In the genomic region with DNA sequence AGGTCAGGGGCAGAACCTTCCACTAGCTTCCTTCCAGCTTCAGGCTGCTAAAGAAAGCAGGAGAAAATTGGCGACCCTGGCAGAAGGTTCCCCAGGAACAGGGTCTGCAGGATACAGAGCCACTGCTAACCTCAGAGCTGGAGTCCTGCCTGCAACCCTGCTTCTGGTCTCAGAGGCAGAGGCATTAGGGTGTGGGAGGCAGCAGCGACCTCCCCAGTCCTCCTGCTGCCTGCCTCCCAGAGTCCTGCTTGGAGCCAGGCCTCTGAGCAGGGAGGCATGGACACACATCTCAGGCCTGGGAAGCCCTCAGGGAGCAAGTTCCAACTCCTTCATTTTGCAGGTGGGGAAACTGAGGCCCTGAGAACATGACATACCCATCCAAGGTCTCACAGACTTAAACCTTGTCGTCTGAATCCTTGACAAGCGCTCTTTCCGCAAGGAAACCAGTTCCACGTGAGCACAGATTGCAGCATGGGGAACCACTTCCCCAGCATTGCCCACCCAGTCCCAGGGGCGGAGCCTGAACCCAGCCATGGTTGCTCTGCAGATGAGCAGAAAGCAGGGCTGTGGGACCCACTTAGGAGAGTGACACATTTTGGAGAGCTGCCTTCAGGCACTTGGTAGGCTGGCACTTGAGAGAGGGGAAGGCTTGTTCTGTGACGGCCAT, we compare ENCODE assay signal across 26 cellular contexts. TPM values are rescaled to one million over a fixed set of nuclear protein-coding genes. Genes with fewer than 3 reads are reported as not detected.
"Had no signal": no experiment of that assay in that cellular context is flagged by ENCODE, and none has a peak within 500 bp of the region (broad histone marks: within the 10 kb centered on the region; RNA-seq: fewer than 3 reads in every experiment).

No MANE protein-coding gene starts in this region.

- H3K4me3 Mint-ChIP-seq: naive thymus-derived CD8-positive, alpha-beta T cell; stimulated activated effector memory CD8-positive, alpha-beta T cell treated with anti-CD3 and anti-CD28 coated beads, Interleukin-12 subunit alpha, Interleukin-12 subunit beta, amount 100 ng/mL, for 72 hours had no signal

- FAIRE-seq: endothelial cell of umbilical vein, small intestine had no signal

- H3K4me1 ChIP-seq: colonic mucosa, foreskin keratinocyte, suprapubic skin, thyroid gland, upper lobe of left lung, vagina had no signal

- DNase-seq: colonic mucosa; dermis blood vessel endothelial cell; erythroblast; foreskin keratinocyte; head of caudate nucleus; hippocampal formation; mucosa of descending colon; naive thymus-derived CD8-positive, alpha-beta T cell; posterior cingulate gyrus; small intestine; stimulated activated CD4-positive, alpha-beta T cell treated with anti-CD3 and anti-CD28 coated beads, Interleukin-4, amount 100 ng/mL, for 1 hour; stimulated activated CD8-positive, alpha-beta memory T cell treated with anti-CD3 and anti-CD28 coated beads, Interleukin-4, amount 100 ng/mL, for 48 hours; stimulated activated naive CD8-positive, alpha-beta T cell treated with anti-CD3 and anti-CD28 coated beads, Interleukin-15, Interleukin-2, amounts not matched to agents 100 U/mL and 50 U/mL, for 24 hours; thyroid gland; upper lobe of left lung had no signal

- H3K9me3 Mint-ChIP-seq: naive thymus-derived CD8-positive, alpha-beta T cell; stimulated activated effector memory CD8-positive, alpha-beta T cell treated with anti-CD3 and anti-CD28 coated beads, Interleukin-12 subunit alpha, Interleukin-12 subunit beta, amount 100 ng/mL, for 72 hours had no signal

- H3K9me3 ChIP-seq: colonic mucosa, mucosa of descending colon, suprapubic skin, thyroid gland, upper lobe of left lung, vagina had no signal

- H3K36me3 Mint-ChIP-seq: naive thymus-derived CD8-positive, alpha-beta T cell; stimulated activated effector memory CD8-positive, alpha-beta T cell treated with anti-CD3 and anti-CD28 coated beads, Interleukin-12 subunit alpha, Interleukin-12 subunit beta, amount 100 ng/mL, for 72 hours had no signal

- H3K27ac Mint-ChIP-seq: naive thymus-derived CD8-positive, alpha-beta T cell; stimulated activated effector memory CD8-positive, alpha-beta T cell treated with anti-CD3 and anti-CD28 coated beads, Interleukin-12 subunit alpha, Interleukin-12 subunit beta, amount 100 ng/mL, for 72 hours had no signal

- H3K27ac ChIP-seq: colonic mucosa, foreskin keratinocyte, suprapubic skin, thyroid gland, upper lobe of left lung, vagina had no signal

- H3K36me3 ChIP-seq: colonic mucosa, suprapubic skin, thyroid gland, upper lobe of left lung, vagina had no signal

- H3K27me3 ChIP-seq: colonic mucosa, thyroid gland, upper lobe of left lung, vagina had no signal

- ATAC-seq: mucosa of descending colon; naive thymus-derived CD8-positive, alpha-beta T cell; stimulated activated effector memory CD8-positive, alpha-beta T cell treated with anti-CD3 and anti-CD28 coated beads, Interleukin-12 subunit alpha, Interleukin-12 subunit beta, amount 100 ng/mL, for 72 hours; stimulated activated naive CD8-positive, alpha-beta T cell treated with anti-CD3 and anti-CD28 coated beads, Interleukin-15, Interleukin-2, amounts not matched to agents 100 U/mL and 50 U/mL, for 24 hours had no signal

- H3K4me3 ChIP-seq: colonic mucosa, mucosa of descending colon, suprapubic skin, thyroid gland, upper lobe of left lung, vagina had no signal

RNA-seq across cellular contexts. Expression of gene HAND1, which starts 28.2 kb away (rescaled TPM):
- total RNA-seq: dermis blood vessel endothelial cell; endothelial cell of umbilical vein; foreskin keratinocyte; kidney epithelial cell; liver; lung microvascular endothelial cell; mesenteric fat pad; naive thymus-derived CD8-positive, alpha-beta T cell; osteocyte; pulmonary artery endothelial cell; suprapubic skin; thyroid gland; vagina had no signal
- polyA plus RNA-seq: endothelial cell of umbilical vein; liver; naive thymus-derived CD8-positive, alpha-beta T cell; neural cell had no signal
